ENCODE assay signal across 19 cellular contexts in genomic region chrX:23451266-23451665, GRCh38.
"Had no signal": no experiment of that assay in that cellular context is flagged by ENCODE, and none has a peak within 500 bp of the region (broad histone marks: within the 10 kb centered on the region; RNA-seq: fewer than 3 reads in every experiment).

No MANE protein-coding gene starts in this region.

- H3K36me3 ChIP-seq: transverse colon had no signal

- FAIRE-seq: frontal cortex, islet of Langerhans had no signal

- H3K4me3 ChIP-seq: transverse colon had no signal

- H3K4me1 Mint-ChIP-seq: activated naive CD8-positive, alpha-beta T cell treated with anti-CD3 and anti-CD28 coated beads, Interleukin-2, amount 10 ng/mL, durations not matched to agents 7 days and 5 days; brain had no signal

- ATAC-seq: activated CD4-positive, CD25-positive, alpha-beta regulatory T cell treated with anti-CD3 and anti-CD28 coated beads, Interleukin-2, amount 50 U/mL, for 24 hours; effector memory CD8-positive, alpha-beta T cell had no signal

- H3K9me3 Mint-ChIP-seq: activated naive CD8-positive, alpha-beta T cell treated with anti-CD3 and anti-CD28 coated beads, Interleukin-2, amount 10 ng/mL, durations not matched to agents 7 days and 5 days; activated T-helper 1 cell treated with anti-CD3 and anti-CD28 coated beads, Interleukin-12 subunit alpha, Interleukin-12 subunit beta, Interleukin-2, Interleukin-4 antibody, amounts not matched to agents 30 ng/mL and 10 ng/mL and 1 ng/mL, durations not matched to agents 14 hours and 24 hours and 36 hours; effector memory CD8-positive, alpha-beta T cell; T-helper 2 cell treated with Interferon-gamma antibody and Interleukin-4, amounts not matched to agents 5 μg/mL and 100 μg/mL, for 36 hours had no signal

- H3K36me3 Mint-ChIP-seq: activated naive CD8-positive, alpha-beta T cell treated with anti-CD3 and anti-CD28 coated beads, Interleukin-2, amount 10 ng/mL, durations not matched to agents 7 days and 5 days; brain had no signal

- DNase-seq: activated CD4-positive, alpha-beta T cell treated with anti-CD3 and anti-CD28 coated beads, Interleukin-2, amount 50 U/mL, for 1 hour; activated CD8-positive, alpha-beta memory T cell treated with anti-CD3 and anti-CD28 coated beads for 24 hours; activated naive CD4-positive, alpha-beta T cell; activated naive CD8-positive, alpha-beta T cell treated with anti-CD3 and anti-CD28 coated beads, Interleukin-2, amount 10 ng/mL, durations not matched to agents 7 days and 5 days; central memory CD4-positive, alpha-beta T cell; effector memory CD8-positive, alpha-beta T cell; retina; stimulated activated CD4-positive, alpha-beta T cell treated with anti-CD3 and anti-CD28 coated beads, Interleukin-4, amount 100 ng/mL, for 24 hours; stimulated activated naive CD4-positive, alpha-beta T cell treated with Interleukin-2 at 50 U/mL for 16 hours; substantia nigra; transverse colon had no signal

- H3K27ac ChIP-seq: epithelial cell of prostate, transverse colon had no signal

- H3K27me3 Mint-ChIP-seq: activated naive CD8-positive, alpha-beta T cell treated with anti-CD3 and anti-CD28 coated beads, Interleukin-2, amount 10 ng/mL, durations not matched to agents 7 days and 5 days; brain; dendritic cell treated with granulocyte-macrophage colony-stimulating factor and Interleukin-4, amounts not matched to agents 40 ng/mL and 50 ng/mL, for 4 days; effector memory CD8-positive, alpha-beta T cell had no signal

- H3K9me3 ChIP-seq: transverse colon had no signal

- H3K4me3 Mint-ChIP-seq: activated naive CD8-positive, alpha-beta T cell treated with anti-CD3 and anti-CD28 coated beads, Interleukin-2, amount 10 ng/mL, durations not matched to agents 7 days and 5 days; activated T-helper 1 cell treated with anti-CD3 and anti-CD28 coated beads, Interleukin-12 subunit alpha, Interleukin-12 subunit beta, Interleukin-2, Interleukin-4 antibody, amounts not matched to agents 30 ng/mL and 10 ng/mL and 1 ng/mL, durations not matched to agents 14 hours and 24 hours and 36 hours; brain; dendritic cell treated with granulocyte-macrophage colony-stimulating factor and Interleukin-4, amounts not matched to agents 40 ng/mL and 50 ng/mL, for 4 days; effector memory CD8-positive, alpha-beta T cell; T-helper 2 cell treated with Interferon-gamma antibody and Interleukin-4, amounts not matched to agents 5 μg/mL and 100 μg/mL, for 36 hours had no signal

- H3K27ac Mint-ChIP-seq: activated naive CD8-positive, alpha-beta T cell treated with anti-CD3 and anti-CD28 coated beads, Interleukin-2, amount 10 ng/mL, durations not matched to agents 7 days and 5 days; activated T-helper 1 cell treated with anti-CD3 and anti-CD28 coated beads, Interleukin-12 subunit alpha, Interleukin-12 subunit beta, Interleukin-2, Interleukin-4 antibody, amounts not matched to agents 30 ng/mL and 10 ng/mL and 1 ng/mL, durations not matched to agents 14 hours and 24 hours and 36 hours; brain; dendritic cell treated with granulocyte-macrophage colony-stimulating factor and Interleukin-4, amounts not matched to agents 40 ng/mL and 50 ng/mL, for 4 days; effector memory CD8-positive, alpha-beta T cell; T-helper 2 cell treated with Interferon-gamma antibody and Interleukin-4, amounts not matched to agents 5 μg/mL and 100 μg/mL, for 36 hours had no signal

- H3K27me3 ChIP-seq: transverse colon had no signal

- H3K4me1 ChIP-seq: transverse colon had no signal
